In the genomic region with DNA sequence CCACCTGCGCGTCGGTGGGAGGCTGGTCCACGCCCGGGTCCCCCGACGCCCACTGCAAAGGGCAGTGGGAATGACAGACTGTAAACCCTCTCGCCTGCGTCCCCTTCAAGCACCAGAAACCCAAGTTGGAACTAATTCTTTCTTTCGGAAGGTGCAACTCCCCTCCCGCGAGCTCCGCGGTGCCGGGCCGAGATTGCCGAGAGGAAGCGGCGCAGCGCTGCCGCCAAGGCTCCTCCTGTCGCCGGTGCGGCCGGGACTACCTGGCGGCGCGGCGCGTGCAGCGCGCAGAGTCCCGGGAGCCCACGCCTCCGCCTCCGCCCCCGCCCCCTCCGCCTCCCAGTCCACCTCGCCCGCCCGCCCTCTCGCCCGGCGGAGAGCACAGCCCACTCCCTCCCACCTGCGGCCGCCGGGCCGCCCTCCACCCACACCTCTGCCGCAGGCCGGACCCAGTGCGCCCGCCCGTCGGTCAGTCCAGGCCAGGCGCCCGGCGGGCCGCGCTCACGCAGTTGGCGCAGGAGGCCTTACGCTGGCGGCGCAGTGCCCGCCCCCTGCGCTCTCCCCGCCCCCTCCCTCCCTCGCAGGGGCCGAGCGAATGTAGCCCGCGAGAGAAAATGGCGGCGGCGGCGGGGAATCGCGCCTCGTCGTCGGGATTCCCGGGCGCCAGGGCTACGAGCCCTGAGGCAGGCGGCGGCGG, we compare ENCODE assay signal across 7 cellular contexts. TPM values are rescaled to one million over a fixed set of nuclear protein-coding genes. Genes with fewer than 3 reads are reported as not detected.
DNase-seq lines count a peak whose midpoint lies in the region; ATAC-seq and TF ChIP-seq lines count a peak whose summit lies in the region.

A gene (plus strand): TSS at position 587 of the 694 bp plus-strand sequence. CDS start 25 bp downstream, at position 612.

- H3K36me3 Mint-ChIP-seq in brain, result no peaks in the 10 kb centered on the region

- no peaks in the 10 kb centered on the region for H3K36me3 ChIP-seq in iPS-15b (ENCODE audit: control insufficient read depth, insufficient read depth, low read length)

- H3K4me3 Mint-ChIP-seq in brain, result peak within 1 kb of the TSS; percentile 84 to 92 (median 87)

- peaks cover 40% of the 10 kb centered on the region for H3K27me3 Mint-ChIP-seq in brain

- H3K9ac ChIP-seq in iPS-15b (ENCODE audit: low read depth, low read length), result peak within 1 kb of the TSS; percentile 18

- peaks cover 28% of the 10 kb centered on the region for H3K27me3 ChIP-seq in iPS-15b (ENCODE audit: control insufficient read depth, insufficient read depth, low read length)

- no peaks in the 10 kb centered on the region for H3K9me3 ChIP-seq in iPS-15b (ENCODE audit: control insufficient read depth, insufficient read depth, low read length)

- H3K27ac Mint-ChIP-seq in brain, result peak within 1 kb of the TSS; percentile 35 to 90 (median 69)

- H3K4me1 Mint-ChIP-seq in brain, result peaks cover 38% of the 10 kb centered on the region

- DNase-seq in NCI-H128 (lab: John Stamatoyannopoulos, UW; ENCODE audit: unreplicated experiment), result peak; percentile 44
- peak; percentile 83 for DNase-seq in UCSD-AML1 (lab: John Stamatoyannopoulos, UW; ENCODE audit: unreplicated experiment)
- no peak for DNase-seq in skeletal muscle cell (ENCODE audit: low read depth)

- H3K4me1 ChIP-seq in iPS-15b (ENCODE audit: control insufficient read depth, insufficient read depth, low read length), result peaks cover 17% of the 10 kb centered on the region

- peak within 1 kb of the TSS; percentile 82 for H3K4me3 ChIP-seq in iPS-15b (ENCODE audit: low read depth, low read length)
- H3K4me3 ChIP-seq in skeletal muscle cell (ENCODE audit: low read depth, low read length), result peak within 1 kb of the TSS; percentile 86

- peak in 1 of 2 experiments; percentile 22 for TF ChIP-seq CTCF in brain (conservative IDR thresholded peaks at IDR 0.05)

- ATAC-seq in GM18502 (IDR thresholded peaks at IDR 0.05; ENCODE audit: poor library complexity, unreplicated experiment) (peak; percentile 60), HG02642 (IDR thresholded peaks at IDR 0.05; ENCODE audit: poor library complexity, unreplicated experiment) (peak; percentile 69)

- H3K9me3 Mint-ChIP-seq in brain, result no peaks in the 10 kb centered on the region

RNA-seq across cellular contexts. Expression of the gene that starts here (rescaled TPM):
- 6.1 TPM for polyA plus RNA-seq in brain (ENCODE audit: insufficient read depth, low read depth, low replicate concordance)
